8 cellular contexts compared by ENCODE assay signal in the genomic region with DNA sequence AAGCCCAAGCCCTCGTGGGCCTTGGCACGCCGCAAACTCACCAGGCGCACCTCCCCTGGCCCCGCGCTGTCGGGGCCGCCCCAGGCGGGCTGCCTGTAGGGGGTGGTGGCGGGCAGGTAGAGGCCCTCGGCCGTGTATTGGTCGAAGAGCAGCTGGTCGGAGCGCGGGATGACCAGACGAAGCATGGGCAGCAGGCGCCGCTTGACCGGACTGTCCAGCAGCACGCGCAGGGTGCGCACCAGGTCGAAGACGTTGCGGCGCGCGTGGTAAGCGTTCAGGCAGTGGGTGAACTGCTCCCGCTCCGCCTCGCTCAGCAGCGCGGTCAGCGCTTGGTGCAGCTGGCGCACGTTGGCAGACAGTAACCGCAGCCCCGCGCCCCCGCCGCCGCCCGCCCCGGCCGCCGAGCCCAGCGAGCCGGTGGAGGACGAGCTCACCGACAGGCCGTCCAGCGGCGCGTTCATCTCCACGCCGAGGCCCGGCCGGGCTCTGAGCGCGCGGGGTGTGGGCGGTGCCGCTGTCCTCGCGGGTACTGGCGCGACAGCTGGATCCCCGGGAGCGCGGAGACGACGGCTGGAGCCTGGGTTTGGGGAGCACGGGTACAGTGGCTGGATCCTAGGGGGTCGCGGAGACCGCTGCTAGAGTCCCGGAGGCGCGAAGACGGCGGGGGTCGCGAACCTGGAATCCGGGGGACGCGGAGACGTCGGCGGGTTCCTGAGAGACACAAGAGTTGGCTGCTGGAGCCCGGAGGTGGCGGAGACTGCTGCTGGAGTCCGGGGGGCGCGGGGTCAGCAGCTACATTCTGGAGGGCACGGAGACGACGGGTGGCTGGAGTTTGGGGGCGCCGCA. TPM values are rescaled to one million over a fixed set of nuclear protein-coding genes. Genes with fewer than 3 reads are reported as not detected.
DNase-seq lines count a peak whose midpoint lies in the region; ATAC-seq, FAIRE-seq and TF ChIP-seq lines count a peak whose summit lies in the region.

No MANE protein-coding gene starts in this region.

- peak overlapping the region in 2 of 3 donors; percentile 88 to 92 for H3K27ac Mint-ChIP-seq in CD4-positive, CD25-positive, alpha-beta regulatory T cell
- no peak overlapping the region for H3K27ac Mint-ChIP-seq in activated CD8-positive, alpha-beta T cell treated with anti-CD3 and anti-CD28 coated beads, Interleukin-2, amount 10 ng/mL, durations not matched to agents 7 days and 5 days

- H3K4me2 ChIP-seq in H1 (ENCODE audit: insufficient read depth in 1 of 2, low read depth in 2 of 2, low read length in 2 of 2) (peak overlapping the region; percentile 67 to 91), mesendoderm (ENCODE audit: low read length) (peak overlapping the region; percentile 75)

- no peaks in the 10 kb centered on the region for H3K79me1 ChIP-seq in H1 (ENCODE audit: low read depth, low read length)
- no peaks in the 10 kb centered on the region for H3K79me1 ChIP-seq in mesendoderm (ENCODE audit: low read length)

- H3K4me1 ChIP-seq in CD4-positive, CD25-positive, alpha-beta regulatory T cell (ENCODE audit: control insufficient read depth, insufficient read depth, low read length, poor library complexity, severe bottlenecking) = peaks cover 23% of the 10 kb centered on the region
- H3K4me1 ChIP-seq in H1 (replicated peaks in 1 of 4; ENCODE audit: control insufficient read depth in 3 of 4, insufficient read depth in 4 of 4, low read length in 3 of 4) (peaks cover 10 to 22% (median 16%) of the 10 kb centered on the region in 4 experiments), mesendoderm (ENCODE audit: control insufficient read depth, low read depth, low read length) (no peaks in the 10 kb centered on the region)

- no peak overlapping the region for H3K14ac ChIP-seq in H1 (ENCODE audit: insufficient read length)

- WGBS in H1 (ENCODE audit: extremely low coverage in 1 of 2, insufficient coverage in 1 of 2, insufficient read length in 1 of 2, insufficient replicate concordance in 2 of 2, low coverage in 1 of 2, low lambda C conversion rate in 2 of 2, missing lambda C conversion rate in 1 of 2), 2 experiments = 4% methylated on average over 40 of the region's 101 CpGs; no CpG with 5 or more reads in 1 of the 2 experiments
- no CpG with 5 or more reads among the region's 101 CpGs for WGBS in mesendoderm (ENCODE audit: extremely low coverage, insufficient coverage, low lambda C conversion rate)

- peaks cover 14% of the 10 kb centered on the region; the same call in 1 of the 2 replicates for H3K23me2 ChIP-seq in H1 (ENCODE audit: low read depth, low read length)

- no peak overlapping the region for H3K23ac ChIP-seq in H1 (ENCODE audit: insufficient read length)
- H3K23ac ChIP-seq in mesendoderm (ENCODE audit: low read length) = peak overlapping the region; percentile 59

- H2AK5ac ChIP-seq in H1 (ENCODE audit: low read depth, low read length) = no peak overlapping the region
- H2AK5ac ChIP-seq in mesendoderm (ENCODE audit: low read length) = no peak overlapping the region

- peaks cover 23% of the 10 kb centered on the region for H3K27me3 ChIP-seq in CD4-positive, CD25-positive, alpha-beta regulatory T cell (ENCODE audit: control insufficient read depth, insufficient read depth, low read length)
- H3K27me3 ChIP-seq in H1 (replicated peaks in 1 of 4; ENCODE audit: control insufficient read depth in 3 of 4, extremely low read depth in 1 of 4, insufficient read depth in 3 of 4, low read length in 3 of 4) (peaks cover 2 to 14% (median 8%) of the 10 kb centered on the region in 4 experiments; a peak in 6 of 7 replicates), mesendoderm (ENCODE audit: insufficient read depth, low read length, poor library complexity) (no peaks in the 10 kb centered on the region)

- TF ChIP-seq POLR2A in H1 (IDR thresholded peaks at IDR 0.05; ENCODE audit: control extremely low read depth in 1 of 2, low read depth in 2 of 2, low read length in 2 of 2) = no peak

- peak; percentile 19 to 29 for ATAC-seq in CD4-positive, CD25-positive, alpha-beta regulatory T cell (ENCODE audit: low read depth in 2 of 2)
- ATAC-seq in activated CD8-positive, alpha-beta T cell treated with anti-CD3 and anti-CD28 coated beads, Interleukin-2, amount 10 ng/mL, durations not matched to agents 7 days and 5 days = peak; percentile 39

- no peak overlapping the region for H3K4ac ChIP-seq in H1 (replicated peaks; ENCODE audit: insufficient read length, low read depth, low read length)
- H3K4ac ChIP-seq in mesendoderm (ENCODE audit: low read depth, low read length) = no peak overlapping the region

- H4K20me1 ChIP-seq in H1 (replicated peaks in 1 of 2; ENCODE audit: control insufficient read depth in 1 of 2, insufficient read depth in 2 of 2, low read length in 2 of 2) = no peaks in the 10 kb centered on the region

- H3K9me3 Mint-ChIP-seq in CD4-positive, CD25-positive, alpha-beta regulatory T cell = peaks cover 0 to 2% (median 0%) of the 10 kb centered on the region in 7 donors
- H3K9me3 Mint-ChIP-seq in activated CD8-positive, alpha-beta T cell treated with anti-CD3 and anti-CD28 coated beads, Interleukin-2, amount 10 ng/mL, durations not matched to agents 7 days and 5 days (ENCODE audit: insufficient read depth) = no peaks in the 10 kb centered on the region

- peak overlapping the region; percentile 84 to 90 (median 87) for H3K4me3 Mint-ChIP-seq in CD4-positive, CD25-positive, alpha-beta regulatory T cell
- H3K4me3 Mint-ChIP-seq in activated CD8-positive, alpha-beta T cell treated with anti-CD3 and anti-CD28 coated beads, Interleukin-2, amount 10 ng/mL, durations not matched to agents 7 days and 5 days = peak overlapping the region; percentile 71

- CTCF ChIA-PET in activated CD8-positive, alpha-beta T cell treated with anti-CD3 and anti-CD28 coated beads, Interleukin-2, amount 10 ng/mL, durations not matched to agents 7 days and 5 days (lab: Charles Lee) = interaction anchor here (0.6 to 10.8 kb wide), 10 partner anchors 13 to 402 kb away, joined by 3 to 145 read pairs (median 5); no protein-coding TSS in a partner anchor
- CTCF ChIA-PET in H1 (lab: Charles Lee; ENCODE audit: partially characterized antibody) = interaction anchor here (0.5 to 10.1 kb wide), 33 partner anchors 10 to 177 kb away, joined by 3 to 97 read pairs (median 3); partner anchors contain the start of gene ATP6V1G1

- H3K27me3 Mint-ChIP-seq in CD4-positive, CD25-positive, alpha-beta regulatory T cell = peaks cover 40% of the 10 kb centered on the region
- H3K27me3 Mint-ChIP-seq in activated CD8-positive, alpha-beta T cell treated with anti-CD3 and anti-CD28 coated beads, Interleukin-2, amount 10 ng/mL, durations not matched to agents 7 days and 5 days (ENCODE audit: low read depth) = peaks cover 59% of the 10 kb centered on the region

- peak; percentile 36 to 48 (median 45) for DNase-seq in CD4-positive, CD25-positive, alpha-beta regulatory T cell
- DNase-seq in Jurkat, Clone E6-1 (ENCODE audit: low read depth, low spot score) = no peak
- peak; percentile 28 for DNase-seq in activated CD8-positive, alpha-beta T cell treated with anti-CD3 and anti-CD28 coated beads, Interleukin-2, amount 10 ng/mL, durations not matched to agents 7 days and 5 days
- DNase-seq in H1 (ENCODE audit: low read depth in 1 of 2, low spot score in 2 of 2) = peak in 1 of 2 experiments; percentile 82
- DNase-seq in mesendoderm = peak; percentile 70
- peak; percentile 42 for DNase-seq in stimulated activated naive CD4-positive, alpha-beta T cell treated with Interleukin-2 at 50 U/mL for 16 hours (lab: John Stamatoyannopoulos, UW)
- no peak for DNase-seq in NK-92 treated with Interleukin-12 subunit alpha and Interleukin-12 subunit beta, amount 100 ng/mL, for 24 hours (lab: John Stamatoyannopoulos, UW)
- no peak for DNase-seq in NCI-H2107 treated with DMSO at 0.1 percent for 48 hours (lab: John Stamatoyannopoulos, UW; ENCODE audit: unreplicated experiment)

- H2BK12ac ChIP-seq in H1 (ENCODE audit: low read depth, low read length) = peak overlapping the region; percentile 69; the same call in 1 of the 2 replicates

- H2BK15ac ChIP-seq in H1 (ENCODE audit: low read length) (0 out of 2 replicates have a peak overlapping the region, but pooled peaks have one; percentile 48), mesendoderm (replicated peaks; ENCODE audit: low read depth) (no peak overlapping the region)

- no peak overlapping the region; the same call in 1 of the 2 replicates for H3K18ac ChIP-seq in H1 (ENCODE audit: extremely low read depth, low read length)
- H3K18ac ChIP-seq in mesendoderm (ENCODE audit: low read length) = peak overlapping the region; percentile 22

- peak; percentile 51 to 62 for TF ChIP-seq RAD21 in H1 (IDR thresholded peaks at IDR 0.05 in 1 of 2, conservative IDR thresholded peaks at IDR 0.05 in 1 of 2; ENCODE audit: low read depth in 2 of 2, low read length in 2 of 2)

- H2AFZ ChIP-seq in H1 (ENCODE audit: low read length) = peak overlapping the region; percentile 11; the same call in 1 of the 2 replicates

- H3K56ac ChIP-seq in H1 (replicated peaks; ENCODE audit: insufficient read length, low read depth, low read length) (no peak overlapping the region), mesendoderm (ENCODE audit: low read length) (peak overlapping the region; percentile 82)

- H3K9me3 ChIP-seq in CD4-positive, CD25-positive, alpha-beta regulatory T cell (ENCODE audit: control insufficient read depth in 2 of 2, low read length in 2 of 2) = no peaks in the 10 kb centered on the region
- H3K9me3 ChIP-seq in H1 (ENCODE audit: insufficient read depth in 2 of 2, low read depth in 1 of 2, low read length in 1 of 2) = no peaks in the 10 kb centered on the region

- no peaks in the 10 kb centered on the region for H3K36me3 ChIP-seq in CD4-positive, CD25-positive, alpha-beta regulatory T cell (ENCODE audit: control insufficient read depth, insufficient read depth, low read length)
- H3K36me3 ChIP-seq in H1 (ENCODE audit: control insufficient read depth in 2 of 4, insufficient read depth in 4 of 4, low read length in 3 of 4) (no peaks in the 10 kb centered on the region), mesendoderm (ENCODE audit: control insufficient read depth, insufficient read depth, low read length) (no peaks in the 10 kb centered on the region)

- H3K9ac ChIP-seq in H1 (replicated peaks in 1 of 4; ENCODE audit: extremely low read depth in 1 of 4, low read depth in 3 of 4, low read length in 3 of 4) (peak overlapping the region in 3 of 4 experiments; percentile 22 to 36 (median 34); a peak in 5 of 7 replicates), mesendoderm (ENCODE audit: low read length) (peak overlapping the region; percentile 65)

- peak overlapping the region; percentile 75 for H3K4me3 ChIP-seq in CD4-positive, CD25-positive, alpha-beta regulatory T cell (ENCODE audit: low read depth, low read length)
- peak overlapping the region; percentile 62 for H3K4me3 ChIP-seq in Jurkat, Clone E6-1 (ENCODE audit: low read length)
- H3K4me3 ChIP-seq in H1 (ENCODE audit: extremely low read depth in 1 of 4, insufficient read depth in 2 of 4, low read depth in 3 of 4, low read length in 4 of 4) (peak overlapping the region; percentile 62 to 68 (median 66)), mesendoderm (ENCODE audit: low read length) (peak overlapping the region; percentile 28)

- H4K91ac ChIP-seq in H1 (replicated peaks; ENCODE audit: insufficient read length, low read length) = no peak overlapping the region

- H4K8ac ChIP-seq in H1 (ENCODE audit: extremely low read depth, insufficient read depth, low read length) (peak overlapping the region; percentile 63; the same call in 1 of the 2 replicates), mesendoderm (ENCODE audit: low read depth, low read length) (no peak overlapping the region)

- FAIRE-seq in H1 (lab: Jason Lieb, UNC) = no peak

- H3K4me1 Mint-ChIP-seq in CD4-positive, CD25-positive, alpha-beta regulatory T cell = peaks cover 13 to 49% (median 16%) of the 10 kb centered on the region in 4 donors
- peaks cover 25% of the 10 kb centered on the region for H3K4me1 Mint-ChIP-seq in activated CD8-positive, alpha-beta T cell treated with anti-CD3 and anti-CD28 coated beads, Interleukin-2, amount 10 ng/mL, durations not matched to agents 7 days and 5 days (ENCODE audit: low read depth)

- POLR2A ChIA-PET in activated CD8-positive, alpha-beta T cell treated with anti-CD3 and anti-CD28 coated beads, Interleukin-2, amount 10 ng/mL, durations not matched to agents 7 days and 5 days (lab: Charles Lee) = interaction anchor here (0.8 to 1.3 kb wide), 3 partner anchors 83 to 119 kb away, joined by 3 to 5 read pairs (median 3); partner anchors contain the start of gene ATP6V1G1
- POLR2A ChIA-PET in H1 (lab: Charles Lee; ENCODE audit: partially characterized antibody) = interaction anchor here (0.6 to 2.9 kb wide), 7 partner anchors 13 to 107 kb away, joined by 3 to 13 read pairs (median 4); partner anchors contain the start of genes ATP6V1G1 and TMEM268

- no peaks in the 10 kb centered on the region for H3K79me2 ChIP-seq in H1 (ENCODE audit: control insufficient read depth in 1 of 2, insufficient read depth in 2 of 2, low read length in 2 of 2)
- no peaks in the 10 kb centered on the region for H3K79me2 ChIP-seq in mesendoderm (ENCODE audit: control insufficient read depth, insufficient read depth, low read length)

- TF ChIP-seq CTCF in H1 (IDR thresholded peaks at IDR 0.05; ENCODE audit: control extremely low read depth in 1 of 3, insufficient read depth in 1 of 3, low read depth in 1 of 3, low read length in 3 of 3) = peak; percentile 55 to 63 (median 57)

- H4K5ac ChIP-seq in H1 (ENCODE audit: insufficient read length, low read depth, low read length) = no peak overlapping the region
- H4K5ac ChIP-seq in mesendoderm (ENCODE audit: low read length) = no peak overlapping the region

- no peak overlapping the region for H2BK20ac ChIP-seq in H1 (ENCODE audit: low read length)

- no peak for TF ChIP-seq EP300 in H1 (IDR thresholded peaks at IDR 0.05; ENCODE audit: borderline replicate concordance in 1 of 2, low read depth in 2 of 2, low read length in 2 of 2)

- no peak overlapping the region for H2BK5ac ChIP-seq in H1 (ENCODE audit: low read depth, low read length)
- H2BK5ac ChIP-seq in mesendoderm (ENCODE audit: low read length) = no peak overlapping the region

- H2BK120ac ChIP-seq in H1 (replicated peaks; ENCODE audit: low read depth, low read length) (no peak overlapping the region), mesendoderm (ENCODE audit: low read depth, low read length) (no peak overlapping the region)

- no peaks in the 10 kb centered on the region for H3K36me3 Mint-ChIP-seq in CD4-positive, CD25-positive, alpha-beta regulatory T cell
- no peaks in the 10 kb centered on the region for H3K36me3 Mint-ChIP-seq in activated CD8-positive, alpha-beta T cell treated with anti-CD3 and anti-CD28 coated beads, Interleukin-2, amount 10 ng/mL, durations not matched to agents 7 days and 5 days (ENCODE audit: low read depth)

- H3K27ac ChIP-seq in CD4-positive, CD25-positive, alpha-beta regulatory T cell (ENCODE audit: insufficient read depth, low read length, poor library complexity, severe bottlenecking) = peak overlapping the region; percentile 59
- no peak overlapping the region for H3K27ac ChIP-seq in H1 (ENCODE audit: low read depth, low read length)
- H3K27ac ChIP-seq in mesendoderm (ENCODE audit: low read depth, low read length) = no peak overlapping the region

RNA-seq across cellular contexts. Expression of gene WHRN, which starts 0.7 kb away (rescaled TPM):
- total RNA-seq in CD4-positive, CD25-positive, alpha-beta regulatory T cell = 24.2 TPM
- 1 to 10 TPM in 3 of 4 donors, under 1 TPM in 1; 1.00 to 1.5 (median 1.4) TPM for polyA plus RNA-seq in CD4-positive, CD25-positive, alpha-beta regulatory T cell
- 2.1 TPM for polyA plus RNA-seq in Jurkat, Clone E6-1 (2012; ENCODE audit: insufficient read depth, insufficient read length)
- 1 to 10 TPM; 2.6 to 4.1 TPM for total RNA-seq in activated CD8-positive, alpha-beta T cell treated with anti-CD3 and anti-CD28 coated beads, Interleukin-2, amount 10 ng/mL, durations not matched to agents 7 days and 5 days
- total RNA-seq in H1 (2021; fragmentation: NEBNext Ultra II Directional; extraction: Animal tissue kit (Norgen Biotek cat#: 25700)) = 7.4 and 7.7 TPM in 2 replicates
- polyA plus RNA-seq in H1 (2011; rRNA removed) = 4.4 and 8.3 TPM in 2 replicates
- 5.8 TPM for polyA plus RNA-seq in H1 (2011; cell fraction: cytosol; rRNA removed)
- polyA plus RNA-seq in H1 (2011; cell fraction: nucleus; rRNA removed) = 22.8 TPM
- 5.0 to 8.2 TPM (median 7.4 TPM) in 4 replicates for polyA plus RNA-seq in H1 (2012, experiment 1 of 2)
- 3.5 TPM for polyA plus RNA-seq in H1 (2012, experiment 2 of 2)
- polyA plus RNA-seq in H1 (2013, experiment 1 of 2) = 5.3 TPM
- 5.1 TPM for polyA plus RNA-seq in H1 (2013, experiment 2 of 2)
- polyA minus RNA-seq in H1 (2011; rRNA and poly(A)+ RNA removed) = 1.7 and 2.1 TPM in 2 replicates
- 3.9 TPM for polyA minus RNA-seq in H1 (2011; cell fraction: cytosol; rRNA and poly(A)+ RNA removed)
- polyA minus RNA-seq in H1 (2011; cell fraction: nucleus; rRNA and poly(A)+ RNA removed) = 11.9 TPM
- polyA plus RNA-seq in mesendoderm (2013, experiment 1 of 2) = 2.5 TPM
- 3.0 TPM for polyA plus RNA-seq in mesendoderm (2013, experiment 2 of 2)

Comparison
In these comparisons a context has a peak if more than half of its experiments do, and no peak if none do; other contexts are left out.
1. DNase-seq: peak in CD4-positive, CD25-positive, alpha-beta regulatory T cell (3 of 3), activated CD8-positive, alpha-beta T cell treated with anti-CD3 and anti-CD28 coated beads, Interleukin-2, amount 10 ng/mL, durations not matched to agents 7 days and 5 days (single experiment), mesendoderm (single experiment) and stimulated activated naive CD4-positive, alpha-beta T cell treated with Interleukin-2 at 50 U/mL for 16 hours (single experiment); none in Jurkat, Clone E6-1 (single experiment), NK-92 treated with Interleukin-12 subunit alpha and Interleukin-12 subunit beta, amount 100 ng/mL, for 24 hours (single experiment) and NCI-H2107 treated with DMSO at 0.1 percent for 48 hours (single experiment).
2. Peak in every context shown above with its lines, with median percentiles within 50 percentile points of each other: H3K4me3 ChIP-seq.